ENCODE assay signal across 20 cellular contexts in genomic region chr3:178397836-178398235, GRCh38.
DNase-seq lines count a peak whose midpoint lies in the region; ATAC-seq and TF ChIP-seq lines count a peak whose summit lies in the region.
"Had no signal": no experiment of that assay in that cellular context is flagged by ENCODE, and none has a peak within 500 bp of the region (broad histone marks: within the 10 kb centered on the region; RNA-seq: fewer than 3 reads in every experiment).

No MANE protein-coding gene starts in this region.

- TF ChIP-seq POLR2A in breast epithelium (IDR thresholded peaks at IDR 0.05), result no peak

- TF ChIP-seq CTCF in MCF 10A (IDR thresholded peaks at IDR 0.05; ENCODE audit: unreplicated experiment) (no peak), breast epithelium (IDR thresholded peaks at IDR 0.05) (no peak)

- POLR2A ChIA-PET in MCF 10A (lab: Yijun Ruan, JAX), result no interaction called here

- in situ Hi-C loops in HAP-1 (cut with MboI; ENCODE audit: low sequenced_read_pairs), result no loop called here

- CTCF ChIA-PET in MCF 10A (lab: Yijun Ruan, JAX), result no interaction called here

- BruUV-seq in MCF 10A (replicated peaks; lab: Mats Ljungman, UMichigan), result no TSS peak

- no peaks in the 10 kb centered on the region for H3K27me3 ChIP-seq in breast epithelium
- H3K27me3 ChIP-seq in HAP-1 (ENCODE audit: low read depth), result no peaks in the 10 kb centered on the region

- no peak overlapping the region for H3K27ac ChIP-seq in breast epithelium
- H3K27ac ChIP-seq: RWPE1 had no signal

- DNase-seq in MCF 10A (ENCODE audit: unreplicated experiment) (peak; percentile 10), breast epithelium (ENCODE audit: low spot score in 2 of 2) (no peak), NCI-H446 treated with DMSO at 0.1 percent for 48 hours (lab: John Stamatoyannopoulos, UW) (peak; percentile 68), fibroblast of gingiva (ENCODE audit: low read depth) (peak; percentile 69), HAP-1 (ENCODE audit: low spot score in 2 of 2) (no peak), NCI-H2107 treated with DMSO at 0.1 percent for 48 hours (lab: John Stamatoyannopoulos, UW; ENCODE audit: unreplicated experiment) (no peak), NCI-H146 (lab: John Stamatoyannopoulos, UW) (no peak)
- DNase-seq: DMS79 treated with DMSO at 0.1 percent for 48 hours, HCEC 1CT, KG1, NCI-H1436 treated with DMSO at 0.1 percent for 48 hours, NCI-H2081, NCI-H510A, NCI-H748 treated with DMSO at 0.1 percent for 48 hours, SHP77 treated with DMSO at 0.1 percent for 48 hours, SK-N-SH, T-cell had no signal

- H3K27me3 Mint-ChIP-seq in MCF 10A (ENCODE audit: insufficient read depth, unreplicated experiment), result no peaks in the 10 kb centered on the region

- no peak overlapping the region for H3K4me3 ChIP-seq in breast epithelium
- no peak overlapping the region for H3K4me3 ChIP-seq in HAP-1

- no peaks in the 10 kb centered on the region for H3K9me3 ChIP-seq in breast epithelium
- no peaks in the 10 kb centered on the region for H3K9me3 ChIP-seq in HAP-1

- no peak for ATAC-seq in GM18873 (IDR thresholded peaks at IDR 0.05; ENCODE audit: low FRiP score, unreplicated experiment)
- ATAC-seq: T-cell had no signal

- H3K9me3 Mint-ChIP-seq in MCF 10A (ENCODE audit: unreplicated experiment), result no peaks in the 10 kb centered on the region

- no peaks in the 10 kb centered on the region for H3K36me3 ChIP-seq in breast epithelium
- H3K36me3 ChIP-seq in HAP-1 (replicated peaks), result no peaks in the 10 kb centered on the region

- H3K36me3 Mint-ChIP-seq in MCF 10A (ENCODE audit: insufficient read depth, unreplicated experiment), result no peaks in the 10 kb centered on the region
- H3K36me3 Mint-ChIP-seq: CD14-positive monocyte, T-cell had no signal

- no peak overlapping the region for H3K27ac Mint-ChIP-seq in MCF 10A (ENCODE audit: low read depth, unreplicated experiment)
- H3K27ac Mint-ChIP-seq: CD14-positive monocyte, T-cell had no signal

- H3K4me1 Mint-ChIP-seq in MCF 10A (ENCODE audit: insufficient read depth, unreplicated experiment), result no peaks in the 10 kb centered on the region
- H3K4me1 Mint-ChIP-seq: CD14-positive monocyte, T-cell had no signal

- H3K4me1 ChIP-seq in breast epithelium, result no peaks in the 10 kb centered on the region
- H3K4me1 ChIP-seq in HAP-1, result no peaks in the 10 kb centered on the region

- H3K4me3 Mint-ChIP-seq in MCF 10A (ENCODE audit: unreplicated experiment), result no peak overlapping the region
- H3K4me3 Mint-ChIP-seq: CD14-positive monocyte, T-cell had no signal

- intact Hi-C loops in MCF 10A (cut with micrococcal nuclease) (no loop called here), breast epithelium (cut with DNase I; ENCODE audit: low total_unique reads) (no loop called here)

Comparison
In these comparisons a context has a peak if more than half of its experiments do, and no peak if none do; other contexts are left out.
1. DNase-seq: peak in MCF 10A (single experiment), NCI-H446 treated with DMSO at 0.1 percent for 48 hours (single experiment) and fibroblast of gingiva (single experiment); none in breast epithelium (0 of 2), HAP-1 (0 of 2), NCI-H2107 treated with DMSO at 0.1 percent for 48 hours (single experiment) and NCI-H146 (single experiment).